2 cellular contexts compared by ENCODE assay signal in genomic region chr19:33814181-33815165, GRCh38.
TF ChIP-seq lines count a peak whose summit lies in the region.

No MANE protein-coding gene starts in this region.

TF ChIP-seq in SK-N-SH treated with all-trans-retinoic acid at 6 μM for 48 hours, 23 proteins besides CTCF, POLR2A, EP300 and RAD21 (continued from another document):
- TF ChIP-seq TSHZ2 (CRISPR knock-in tag; IDR thresholded peaks at IDR 0.05): no peak
TF ChIP-seq in SK-N-SH treated with all-trans-retinoic acid at 6 μM for 48 hours: peak in this region for 0.

TF ChIP-seq in WTC11, 78 proteins besides CTCF, POLR2A, EP300 and RAD21 (continued from another document):
- TF ChIP-seq ARID4B (CRISPR knock-in tag; IDR thresholded peaks at IDR 0.05; ENCODE audit: borderline replicate concordance) (no peak), E2F4 (CRISPR knock-in tag; IDR thresholded peaks at IDR 0.05; ENCODE audit: borderline replicate concordance, low read depth) (no peak), IRF2 (CRISPR knock-in tag; IDR thresholded peaks at IDR 0.05; ENCODE audit: borderline replicate concordance, low read depth) (no peak), ATF6 (CRISPR knock-in tag; IDR thresholded peaks at IDR 0.05) (no peak), ZNF317 (CRISPR knock-in tag; IDR thresholded peaks at IDR 0.05; ENCODE audit: borderline replicate concordance, low read depth) (no peak), ATF3 (CRISPR knock-in tag; conservative IDR thresholded peaks at IDR 0.05) (no peak), NFATC4 (CRISPR knock-in tag; IDR thresholded peaks at IDR 0.05) (no peak), IRF1 (CRISPR knock-in tag; IDR thresholded peaks at IDR 0.05) (no peak), NR2C2 (CRISPR knock-in tag; IDR thresholded peaks at IDR 0.05) (no peak)
